In the genomic region with DNA sequence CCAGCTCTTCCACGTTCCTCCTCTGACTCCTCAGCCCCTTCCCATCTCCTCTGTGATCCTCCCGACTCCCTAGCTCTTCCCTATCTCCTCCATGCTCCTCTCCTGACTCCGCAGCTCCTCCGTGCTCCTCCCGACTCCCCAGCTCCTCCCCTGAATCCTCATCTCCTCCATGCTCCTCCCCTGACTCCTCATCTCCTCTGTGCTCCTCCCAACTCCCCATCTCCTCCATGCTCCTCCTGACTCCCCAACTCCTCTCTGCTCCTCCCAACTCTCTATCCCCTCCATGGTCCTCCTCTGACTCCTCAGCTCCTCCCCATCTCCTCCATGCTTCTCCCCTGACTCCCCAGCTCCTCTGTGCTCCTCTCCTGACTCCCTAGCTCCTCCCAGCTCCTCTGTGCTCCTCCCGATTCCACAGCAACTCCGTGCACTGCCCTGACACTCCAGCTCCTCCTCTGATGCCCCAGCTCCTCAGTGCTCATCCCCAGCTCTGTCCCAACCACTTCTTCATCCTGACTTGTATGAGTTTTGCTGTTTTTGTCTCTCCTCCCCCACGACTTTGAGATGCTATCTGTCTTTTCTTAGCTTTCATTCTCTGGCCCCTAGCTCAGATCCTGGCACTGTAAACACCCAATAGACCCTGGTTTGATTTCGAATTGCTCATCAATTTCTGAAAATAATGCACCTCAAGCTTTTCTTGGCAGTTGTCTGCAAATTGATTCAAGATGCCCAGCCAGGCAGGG, we compare ENCODE assay signal across 1 cellular context.
TF ChIP-seq lines count a peak whose summit lies in the region.

No MANE protein-coding gene starts in this region.

TF ChIP-seq in HEK293, 187 proteins besides CTCF, POLR2A, EP300 and RAD21 (continued from another document):
- TF ChIP-seq ZFHX2 (tag by site-specific recombination; conservative IDR thresholded peaks at IDR 0.05): no peak
- TF ChIP-seq, protein P1, sequence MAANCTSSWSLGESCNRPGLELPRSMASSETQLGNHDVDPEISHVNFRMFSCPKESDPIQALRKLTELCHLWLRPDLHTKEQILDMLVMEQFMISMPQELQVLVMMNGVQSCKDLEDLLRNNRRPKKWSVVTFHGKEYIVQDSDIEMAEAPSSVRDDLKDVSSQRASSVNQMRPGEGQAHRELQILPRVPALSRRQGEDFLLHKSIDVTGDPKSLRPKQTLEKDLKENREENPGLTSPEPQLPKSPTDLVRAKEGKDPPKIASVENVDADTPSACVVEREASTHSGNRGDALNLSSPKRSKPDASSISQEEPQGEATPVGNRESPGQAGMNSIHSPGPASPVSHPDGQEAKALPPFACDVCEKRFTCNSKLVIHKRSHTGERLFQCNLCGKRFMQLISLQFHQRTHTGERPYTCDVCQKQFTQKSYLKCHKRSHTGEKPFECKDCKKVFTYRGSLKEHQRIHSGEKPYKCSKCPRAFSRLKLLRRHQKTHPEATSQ (tag by site-specific recombination; IDR thresholded peaks at IDR 0.05): no peak
TF ChIP-seq in HEK293: peak in this region for 3.
